ENCODE assay signal across 8 cellular contexts in genomic region chr9:137445275-137445807, GRCh38. TPM values are rescaled to one million over a fixed set of nuclear protein-coding genes. Genes with fewer than 3 reads are reported as not detected.
DNase-seq lines count a peak whose midpoint lies in the region; ATAC-seq and TF ChIP-seq lines count a peak whose summit lies in the region.

No MANE protein-coding gene starts in this region.

- no peak overlapping the region for H3K27ac ChIP-seq in lung (ENCODE audit: low read depth in 1 of 2, low read length in 1 of 2)

- no peaks in the 10 kb centered on the region for H3K9me3 Mint-ChIP-seq in activated CD4-positive, alpha-beta T cell treated with anti-CD3 and anti-CD28 coated beads, Interleukin-2, amount 10 ng/mL, durations not matched to agents 24 days and 14 days

- H3K4me3 ChIP-seq in lung: no peak overlapping the region

- TF ChIP-seq CTCF in lung (IDR thresholded peaks at IDR 0.05; ENCODE audit: control extremely low read depth, extremely low read depth): peak; percentile 60

- H3K4me1 ChIP-seq in lung (ENCODE audit: control insufficient read depth in 2 of 2, insufficient read depth in 2 of 2, low read length in 2 of 2): peaks cover 0 to 6% of the 10 kb centered on the region in 2 donors

- H3K27ac Mint-ChIP-seq in activated CD4-positive, alpha-beta T cell treated with anti-CD3 and anti-CD28 coated beads, Interleukin-2, amount 10 ng/mL, durations not matched to agents 24 days and 14 days: no peak overlapping the region

- peaks cover 10% of the 10 kb centered on the region for H3K4me1 Mint-ChIP-seq in activated CD4-positive, alpha-beta T cell treated with anti-CD3 and anti-CD28 coated beads, Interleukin-2, amount 10 ng/mL, durations not matched to agents 24 days and 14 days

- peaks cover 13% of the 10 kb centered on the region for H3K36me3 Mint-ChIP-seq in activated CD4-positive, alpha-beta T cell treated with anti-CD3 and anti-CD28 coated beads, Interleukin-2, amount 10 ng/mL, durations not matched to agents 24 days and 14 days (ENCODE audit: low read depth)

- H3K27me3 ChIP-seq in lung (ENCODE audit: control insufficient read depth, insufficient read depth): no peaks in the 10 kb centered on the region

- H3K9me3 ChIP-seq in lung (ENCODE audit: control insufficient read depth in 2 of 2, insufficient read depth in 1 of 2, low read length in 1 of 2): peaks cover 0 to 3% of the 10 kb centered on the region in 2 donors

- no peak overlapping the region for H3K4me3 Mint-ChIP-seq in activated CD4-positive, alpha-beta T cell treated with anti-CD3 and anti-CD28 coated beads, Interleukin-2, amount 10 ng/mL, durations not matched to agents 24 days and 14 days

- intact Hi-C loops in activated CD4-positive, alpha-beta T cell treated with anti-CD3 and anti-CD28 coated beads, Interleukin-2, amount 10 ng/mL, durations not matched to agents 24 days and 14 days (cut with micrococcal nuclease): loop anchor here (2.0 kb wide), 1 partner anchor 23 kb away; the partner anchor contains the start of genes EXD3 and NOXA1

- 20 to 23% methylated on average over 14 of the region's 14 CpGs for WGBS in lung, 2 donors

- peaks cover 13% of the 10 kb centered on the region for H3K27me3 Mint-ChIP-seq in activated CD4-positive, alpha-beta T cell treated with anti-CD3 and anti-CD28 coated beads, Interleukin-2, amount 10 ng/mL, durations not matched to agents 24 days and 14 days

- DNase-seq in DMS53 treated with DMSO at 0.1 percent for 48 hours (lab: John Stamatoyannopoulos, UW; ENCODE audit: unreplicated experiment) (peak; percentile 70), NCI-H345 treated with DMSO at 0.1 percent for 48 hours (lab: John Stamatoyannopoulos, UW; ENCODE audit: unreplicated experiment) (peak; percentile 52), dedifferentiated amniotic fluid mesenchymal stem cell (ENCODE audit: extremely low spot score) (peak; percentile 68), lung (ENCODE audit: low spot score) (peak; percentile 80)
- DNase-seq in activated CD4-positive, alpha-beta T cell treated with anti-CD3 and anti-CD28 coated beads, Interleukin-2, amount 10 ng/mL, durations not matched to agents 24 days and 14 days: peak; percentile 96
- peak; percentile 75 for DNase-seq in stimulated activated CD8-positive, alpha-beta memory T cell treated with anti-CD3 and anti-CD28 coated beads, Interleukin-15, amount 100 ng/mL, for 1 hour (ENCODE audit: low read depth)

- ATAC-seq in HG02610 (IDR thresholded peaks at IDR 0.05; ENCODE audit: unreplicated experiment) (peak; percentile 60), lung (ENCODE audit: insufficient read depth, low FRiP score) (peak; percentile 85), HG02938 (IDR thresholded peaks at IDR 0.05; ENCODE audit: unreplicated experiment) (no peak)

- peaks cover 0 to 10% of the 10 kb centered on the region in 2 donors for H3K36me3 ChIP-seq in lung (ENCODE audit: control insufficient read depth in 2 of 2, insufficient read depth in 2 of 2, low read length in 2 of 2)

RNA-seq across cellular contexts. Expression of gene ENTPD8, which starts 4.2 kb away (rescaled TPM):
- total RNA-seq in activated CD4-positive, alpha-beta T cell treated with anti-CD3 and anti-CD28 coated beads, Interleukin-2, amount 10 ng/mL, durations not matched to agents 24 days and 14 days: not detected in 2 replicates
- under 1 TPM; 0.14 to 0.28 TPM for total RNA-seq in lung
- under 1 TPM; 0.08 to 0.45 TPM for polyA plus RNA-seq in lung

RNA-seq across cellular contexts. Expression of gene NSMF, which starts 13.8 kb away (rescaled TPM):
- total RNA-seq in activated CD4-positive, alpha-beta T cell treated with anti-CD3 and anti-CD28 coated beads, Interleukin-2, amount 10 ng/mL, durations not matched to agents 24 days and 14 days: 68.6 and 69.6 TPM in 2 replicates
- 10 to 100 TPM; 13.8 to 34.1 TPM for total RNA-seq in lung
- polyA plus RNA-seq in lung: 10 to 100 TPM; 26.1 to 39.8 TPM

RNA-seq across cellular contexts. Expression of gene NOXA1, which starts 22.1 kb away (rescaled TPM):
- 0.30 and 0.36 TPM in 2 replicates for total RNA-seq in activated CD4-positive, alpha-beta T cell treated with anti-CD3 and anti-CD28 coated beads, Interleukin-2, amount 10 ng/mL, durations not matched to agents 24 days and 14 days
- total RNA-seq in lung: 10 to 100 TPM in 1 of 2 donors, 1 to 10 TPM in 1; 3.1 to 10.1 TPM
- 10 to 100 TPM in 1 of 2 donors, 1 to 10 TPM in 1; 2.1 to 11.7 TPM for polyA plus RNA-seq in lung

RNA-seq across cellular contexts. Expression of gene EXD3, which starts 22.4 kb away (rescaled TPM):
- total RNA-seq in activated CD4-positive, alpha-beta T cell treated with anti-CD3 and anti-CD28 coated beads, Interleukin-2, amount 10 ng/mL, durations not matched to agents 24 days and 14 days: 4.4 and 5.2 TPM in 2 replicates
- total RNA-seq in lung: 10 to 100 TPM; 17.5 to 21.5 TPM
- polyA plus RNA-seq in lung: 10 to 100 TPM in 1 of 2 donors, 1 to 10 TPM in 1; 8.6 to 30.5 TPM
